9 cellular contexts compared by ENCODE assay signal in the genomic region with DNA sequence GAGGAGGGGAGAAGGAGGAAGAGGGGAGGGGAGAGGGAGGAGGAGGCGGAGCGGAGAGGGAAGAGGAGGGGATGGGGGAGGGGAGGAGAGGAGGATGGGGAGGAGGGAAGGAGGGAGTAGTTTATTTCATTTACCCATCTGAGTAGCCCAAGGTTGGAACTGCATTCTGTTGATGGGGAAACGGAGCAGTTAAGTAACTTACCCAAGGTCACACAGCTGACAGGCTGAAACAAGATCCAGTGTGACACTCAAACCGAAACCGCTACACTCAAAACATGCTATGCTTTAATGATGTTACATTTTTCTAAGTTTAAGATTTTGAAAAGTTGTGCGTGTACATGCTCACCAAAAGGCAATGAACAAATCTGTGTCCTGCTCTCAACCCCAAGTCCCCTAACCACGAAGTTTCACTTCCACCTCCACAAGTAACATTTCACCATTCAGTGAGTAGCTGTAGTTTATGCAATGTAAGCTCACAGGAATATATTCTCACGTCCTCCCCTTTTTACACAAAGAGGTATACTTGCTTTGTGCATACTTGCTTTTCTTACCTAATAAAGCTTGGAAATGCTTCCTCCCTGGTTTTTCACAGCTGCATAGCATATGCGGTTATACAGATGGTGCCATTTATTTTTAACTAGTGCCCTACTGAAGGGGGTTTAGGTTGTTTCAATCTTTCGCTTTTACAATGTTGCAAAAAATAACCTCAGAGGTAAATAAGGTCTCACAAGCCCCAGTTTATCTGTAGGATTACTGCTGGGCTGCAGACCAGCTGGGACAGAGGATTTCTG.
DNase-seq lines count a peak whose midpoint lies in the region; ATAC-seq, FAIRE-seq and TF ChIP-seq lines count a peak whose summit lies in the region.
"Had no signal": no experiment of that assay in that cellular context is flagged by ENCODE, and none has a peak within 500 bp of the region (broad histone marks: within the 10 kb centered on the region; RNA-seq: fewer than 3 reads in every experiment).

No MANE protein-coding gene starts in this region.

- ATAC-seq in HG02870 (IDR thresholded peaks at IDR 0.05; ENCODE audit: unreplicated experiment): peak; percentile 91
- peak; percentile 15; the same call in 1 of the 2 replicates for ATAC-seq in PC-3
- peak; percentile 50 for ATAC-seq in gastroesophageal sphincter

- 52 to 54% methylated on average over 8 of the region's 10 CpGs for WGBS in gastroesophageal sphincter (ENCODE audit: low coverage in 1 of 2), 2 donors

- peak; percentile 4 for DNase-seq in activated CD8-positive, alpha-beta memory T cell treated with anti-CD3 and anti-CD28 coated beads, Interleukin-2, amount 50 U/mL, for 24 hours (ENCODE audit: extremely low read depth)
- no peak for DNase-seq in activated CD8-positive, alpha-beta memory T cell treated with anti-CD3 and anti-CD28 coated beads, Interleukin-2, amount 50 U/mL, for 4 hours
- DNase-seq in PC-3 (no peak), H54 (ENCODE audit: insufficient read length, low spot score) (no peak), NCI-H1105 treated with DMSO at 0.1 percent for 48 hours (lab: John Stamatoyannopoulos, UW) (no peak)
- no peak for DNase-seq in activated effector memory CD4-positive, alpha-beta T cell treated with Interleukin-2 at 50 U/mL for 16 hours

- H3K9me3 ChIP-seq in PC-3 (ENCODE audit: low read length) (no peaks in the 10 kb centered on the region), gastroesophageal sphincter (no peaks in the 10 kb centered on the region)

- no peaks in the 10 kb centered on the region for H3K36me3 ChIP-seq in PC-3 (ENCODE audit: low read depth, low read length)
- H3K36me3 ChIP-seq in gastroesophageal sphincter: no peaks in the 10 kb centered on the region

- no peak for FAIRE-seq in H54 (lab: Jason Lieb, UNC)
- FAIRE-seq: astrocyte had no signal

- no peaks in the 10 kb centered on the region for H3K9me2 ChIP-seq in PC-3 (replicated peaks; ENCODE audit: low read length)

- H2AFZ ChIP-seq in PC-3 (ENCODE audit: low read length): peak overlapping the region; percentile 64

- intact Hi-C loops in PC-3 (cut with micrococcal nuclease): no loop called here

- no peaks in the 10 kb centered on the region for H3F3A ChIP-seq in PC-3 (ENCODE audit: low read length, unreplicated experiment)

- no peak for TF ChIP-seq EP300 in gastroesophageal sphincter (IDR thresholded peaks at IDR 0.05)

- no peaks in the 10 kb centered on the region for H3K79me2 ChIP-seq in PC-3 (ENCODE audit: low read length)

- BruUV-seq in PC-3 (replicated peaks; lab: Mats Ljungman, UMichigan): no TSS peak

- peak overlapping the region; percentile 51 for H3K4me3 ChIP-seq in PC-3 (ENCODE audit: low read length)
- no peak overlapping the region for H3K4me3 ChIP-seq in gastroesophageal sphincter

- H3K27ac ChIP-seq in PC-3 (ENCODE audit: low read length) (no peak overlapping the region), gastroesophageal sphincter (no peak overlapping the region)

- H4K20me1 ChIP-seq in PC-3 (ENCODE audit: low read length): no peaks in the 10 kb centered on the region

- TF ChIP-seq CTCF in PC-3 (conservative IDR thresholded peaks at IDR 0.05; ENCODE audit: low read depth, low read length) (no peak), gastroesophageal sphincter (IDR thresholded peaks at IDR 0.05) (no peak)

- H3K27me3 ChIP-seq in PC-3 (ENCODE audit: low read length): no peaks in the 10 kb centered on the region
- H3K27me3 ChIP-seq in gastroesophageal sphincter: peaks cover 5% of the 10 kb centered on the region

- peak overlapping the region; percentile 74 for H3K4me2 ChIP-seq in PC-3 (ENCODE audit: low read length)

- TF ChIP-seq POLR2A in gastroesophageal sphincter (IDR thresholded peaks at IDR 0.05) (no peak), H54 (IDR thresholded peaks at IDR 0.05; ENCODE audit: low read depth, low read length) (no peak)

- CTCF ChIA-PET in PC-3 (lab: Charles Lee): no interaction called here

- POLR2A ChIA-PET in PC-3 (lab: Charles Lee; ENCODE audit: unreplicated experiment): no interaction called here

- no peak overlapping the region for H3K9ac ChIP-seq in PC-3 (ENCODE audit: low read length)

- H3K4me1 ChIP-seq in PC-3 (ENCODE audit: insufficient read depth, low read length) (peaks cover 3% of the 10 kb centered on the region; the same call in 1 of the 2 replicates), gastroesophageal sphincter (peaks cover 0 to 7% (median 0%) of the 10 kb centered on the region in 3 donors)

Comparison
In these comparisons a context has a peak if more than half of its experiments do, and no peak if none do; other contexts are left out.
1. ATAC-seq: peak in every context shown above with its lines; median percentile 91 in HG02870; 50 in gastroesophageal sphincter; 15 in PC-3.